Comparison of ENCODE assay signal across 10 cellular contexts in genomic region chr4:85756938-85757337, GRCh38.
DNase-seq lines count a peak whose midpoint lies in the region; TF ChIP-seq lines count a peak whose summit lies in the region.
"Had no signal": no experiment of that assay in that cellular context is flagged by ENCODE, and none has a peak within 500 bp of the region (broad histone marks: within the 10 kb centered on the region; RNA-seq: fewer than 3 reads in every experiment).

No MANE protein-coding gene starts in this region.

- no peaks in the 10 kb centered on the region for H3K27me3 ChIP-seq in mammary epithelial cell (ENCODE audit: insufficient read depth, low read length)
- H3K27me3 ChIP-seq: upper lobe of left lung had no signal

- no peaks in the 10 kb centered on the region for H3K27me3 Mint-ChIP-seq in nephron (ENCODE audit: low read depth)
- H3K27me3 Mint-ChIP-seq in activated CD4-positive, alpha-beta memory T cell treated with anti-CD3 and anti-CD28 coated beads, Interleukin-2, amount 10 ng/mL, durations not matched to agents 7 days and 5 days = no peaks in the 10 kb centered on the region
- H3K27me3 Mint-ChIP-seq: activated CD8-positive, alpha-beta memory T cell treated with anti-CD3 and anti-CD28 coated beads, Interleukin-2, amount 10 ng/mL, durations not matched to agents 7 days and 5 days had no signal

- H3K4me1 Mint-ChIP-seq in nephron = peaks cover 25% of the 10 kb centered on the region
- no peaks in the 10 kb centered on the region for H3K4me1 Mint-ChIP-seq in activated CD4-positive, alpha-beta memory T cell treated with anti-CD3 and anti-CD28 coated beads, Interleukin-2, amount 10 ng/mL, durations not matched to agents 7 days and 5 days
- H3K4me1 Mint-ChIP-seq: activated CD8-positive, alpha-beta memory T cell treated with anti-CD3 and anti-CD28 coated beads, Interleukin-2, amount 10 ng/mL, durations not matched to agents 7 days and 5 days had no signal

- POLR2A ChIA-PET in activated CD4-positive, alpha-beta memory T cell treated with anti-CD3 and anti-CD28 coated beads, Interleukin-2, amount 10 ng/mL, durations not matched to agents 7 days and 5 days (lab: Charles Lee) = no interaction called here

- no peaks in the 10 kb centered on the region for H3K79me2 ChIP-seq in mammary epithelial cell (ENCODE audit: insufficient read depth, low read length)

- BruUV-seq in mammary epithelial cell (replicated peaks; lab: Mats Ljungman, UMichigan) = no TSS peak

- peak; percentile 47 for TF ChIP-seq RAD21 in Ishikawa (IDR thresholded peaks at IDR 0.05; ENCODE audit: low read depth)

- in situ Hi-C loops in mammary epithelial cell (cut with MboI; ENCODE audit: low sequenced_read_pairs in 2 of 2) = loop anchor here (25.0 kb wide), 1 partner anchor 205 kb away; no protein-coding TSS in a partner anchor

- no peak overlapping the region for H3K4me3 Mint-ChIP-seq in nephron
- H3K4me3 Mint-ChIP-seq in activated CD4-positive, alpha-beta memory T cell treated with anti-CD3 and anti-CD28 coated beads, Interleukin-2, amount 10 ng/mL, durations not matched to agents 7 days and 5 days = no peak overlapping the region
- H3K4me3 Mint-ChIP-seq: activated CD8-positive, alpha-beta memory T cell treated with anti-CD3 and anti-CD28 coated beads, Interleukin-2, amount 10 ng/mL, durations not matched to agents 7 days and 5 days had no signal

- H3K9me3 ChIP-seq in mammary epithelial cell (replicated peaks; ENCODE audit: insufficient read depth, low read length) = no peaks in the 10 kb centered on the region
- H3K9me3 ChIP-seq: upper lobe of left lung had no signal

- WGBS in mammary epithelial cell (ENCODE audit: low coverage, missing lambda C conversion rate) = 65% methylated on average over 3 of the region's 3 CpGs

- no peak overlapping the region for H3K27ac ChIP-seq in mammary epithelial cell (ENCODE audit: insufficient read depth, low read depth, low read length)
- H3K27ac ChIP-seq: upper lobe of left lung had no signal

- no peaks in the 10 kb centered on the region for H3K36me3 Mint-ChIP-seq in nephron (ENCODE audit: low read depth)
- no peaks in the 10 kb centered on the region for H3K36me3 Mint-ChIP-seq in activated CD4-positive, alpha-beta memory T cell treated with anti-CD3 and anti-CD28 coated beads, Interleukin-2, amount 10 ng/mL, durations not matched to agents 7 days and 5 days (ENCODE audit: low read depth)
- H3K36me3 Mint-ChIP-seq: activated CD8-positive, alpha-beta memory T cell treated with anti-CD3 and anti-CD28 coated beads, Interleukin-2, amount 10 ng/mL, durations not matched to agents 7 days and 5 days had no signal

- CTCF ChIA-PET in mammary epithelial cell (lab: Charles Lee; ENCODE audit: low non-redundant PET) = no interaction called here
- CTCF ChIA-PET in activated CD4-positive, alpha-beta memory T cell treated with anti-CD3 and anti-CD28 coated beads, Interleukin-2, amount 10 ng/mL, durations not matched to agents 7 days and 5 days (lab: Charles Lee) = no interaction called here

- H3K4me3 ChIP-seq in mammary epithelial cell (replicated peaks in 1 of 3; ENCODE audit: insufficient read depth in 1 of 3, low read depth in 2 of 3, low read length in 3 of 3) = no peak overlapping the region
- H3K4me3 ChIP-seq: upper lobe of left lung had no signal

- DNase-seq in mammary epithelial cell (no peak), T-helper 1 cell (no peak), T-helper 2 cell (no peak)
- no peak for DNase-seq in stimulated activated CD4-positive, alpha-beta T cell treated with anti-CD3 and anti-CD28 coated beads, Interleukin-12 subunit alpha, Interleukin-12 subunit beta, amount 100 ng/mL, for 4 hours
- DNase-seq in activated CD4-positive, alpha-beta memory T cell treated with anti-CD3 and anti-CD28 coated beads, Interleukin-2, amount 10 ng/mL, durations not matched to agents 7 days and 5 days = no peak
- DNase-seq: activated CD8-positive, alpha-beta memory T cell treated with anti-CD3 and anti-CD28 coated beads, Interleukin-2, amount 10 ng/mL, durations not matched to agents 7 days and 5 days; upper lobe of left lung had no signal

- TF ChIP-seq CTCF in GM12872 (IDR thresholded peaks at IDR 0.05; ENCODE audit: insufficient read depth, low read depth, low read length) = peak; percentile 60
- peak; percentile 40 to 58 for TF ChIP-seq CTCF in mammary epithelial cell (conservative IDR thresholded peaks at IDR 0.05 in 1 of 2, IDR thresholded peaks at IDR 0.05 in 1 of 2; ENCODE audit: extremely low read depth in 1 of 2, insufficient read depth in 1 of 2, low read depth in 1 of 2, low read length in 2 of 2)
- peak; percentile 23 to 51 (median 33) for TF ChIP-seq CTCF in nephron (IDR thresholded peaks at IDR 0.05; ENCODE audit: unreplicated experiment in 3 of 3)

- intact Hi-C loops in mammary epithelial cell (cut with micrococcal nuclease) = loop anchor here (1.0 kb wide), 3 partner anchors 40 to 287 kb away; no protein-coding TSS in a partner anchor

- H3K4me1 ChIP-seq in mammary epithelial cell (ENCODE audit: insufficient read depth, low read length) = no peaks in the 10 kb centered on the region

- dilution Hi-C loops in mammary epithelial cell (cut with HindIII; ENCODE audit: low sequenced_read_pairs) = no loop called here

- TF ChIP-seq EP300 in Ishikawa (IDR thresholded peaks at IDR 0.05; ENCODE audit: borderline replicate concordance) = no peak

- no peaks in the 10 kb centered on the region for H4K20me1 ChIP-seq in mammary epithelial cell (ENCODE audit: insufficient read depth, low read length)

- H2AFZ ChIP-seq in mammary epithelial cell (ENCODE audit: low read depth, low read length) = no peak overlapping the region

- no peaks in the 10 kb centered on the region for H3K36me3 ChIP-seq in mammary epithelial cell (ENCODE audit: insufficient read depth, low read length)
- H3K36me3 ChIP-seq: upper lobe of left lung had no signal

- no peak overlapping the region for H3K27ac Mint-ChIP-seq in nephron
- no peak overlapping the region for H3K27ac Mint-ChIP-seq in activated CD4-positive, alpha-beta memory T cell treated with anti-CD3 and anti-CD28 coated beads, Interleukin-2, amount 10 ng/mL, durations not matched to agents 7 days and 5 days
- H3K27ac Mint-ChIP-seq: activated CD8-positive, alpha-beta memory T cell treated with anti-CD3 and anti-CD28 coated beads, Interleukin-2, amount 10 ng/mL, durations not matched to agents 7 days and 5 days had no signal

- H3K4me2 ChIP-seq in mammary epithelial cell (ENCODE audit: insufficient read depth, low read depth, low read length) = no peak overlapping the region

- H3K9ac ChIP-seq in mammary epithelial cell (ENCODE audit: insufficient read depth, low read length) = no peak overlapping the region

- no peaks in the 10 kb centered on the region for H3K9me3 Mint-ChIP-seq in nephron
- no peaks in the 10 kb centered on the region for H3K9me3 Mint-ChIP-seq in activated CD4-positive, alpha-beta memory T cell treated with anti-CD3 and anti-CD28 coated beads, Interleukin-2, amount 10 ng/mL, durations not matched to agents 7 days and 5 days

TF ChIP-seq in Ishikawa, 13 proteins besides CTCF, POLR2A, EP300 and RAD21:
- TF ChIP-seq TAF1 (IDR thresholded peaks at IDR 0.05; ENCODE audit: low read depth) (no peak), NFIC (IDR thresholded peaks at IDR 0.05) (no peak), CREB1 (IDR thresholded peaks at IDR 0.05; ENCODE audit: low read depth) (no peak), REST (IDR thresholded peaks at IDR 0.05; ENCODE audit: low read depth) (no peak), EGR1 (IDR thresholded peaks at IDR 0.05) (no peak), TCF12 (IDR thresholded peaks at IDR 0.05; ENCODE audit: low read depth) (no peak), CEBPB (IDR thresholded peaks at IDR 0.05) (no peak), TEAD4 (IDR thresholded peaks at IDR 0.05) (no peak), USF1 (IDR thresholded peaks at IDR 0.05) (no peak)
